In genomic region chr12:71461787-71462328, GRCh38 we compare ENCODE assay signal across 25 cellular contexts. TPM values are rescaled to one million over a fixed set of nuclear protein-coding genes. Genes with fewer than 3 reads are reported as not detected.
DNase-seq lines count a peak whose midpoint lies in the region; ATAC-seq, FAIRE-seq and TF ChIP-seq lines count a peak whose summit lies in the region.
"Had no signal": no experiment of that assay in that cellular context is flagged by ENCODE, and none has a peak within 500 bp of the region (broad histone marks: within the 10 kb centered on the region; RNA-seq: fewer than 3 reads in every experiment).

No MANE protein-coding gene starts in this region.

- H3K9me1 ChIP-seq in K562 (ENCODE audit: control insufficient read depth, insufficient read depth, low read length) = no peaks in the 10 kb centered on the region

- H4K20me1 ChIP-seq in HepG2 (ENCODE audit: insufficient read depth, low read length) (no peaks in the 10 kb centered on the region; the same call in 1 of the 2 replicates), K562 (replicated peaks; ENCODE audit: control insufficient read depth, insufficient read depth, low read length) (no peaks in the 10 kb centered on the region)
- H4K20me1 ChIP-seq: BLaER1 had no signal

- H3K4me3 Mint-ChIP-seq in activated CD4-positive, alpha-beta memory T cell treated with anti-CD3 and anti-CD28 coated beads for 36 hours = no peak overlapping the region
- H3K4me3 Mint-ChIP-seq: CD14-positive monocyte; CD4-positive, alpha-beta memory T cell; CD4-positive, CD25-positive, alpha-beta regulatory T cell; CD8-positive, alpha-beta memory T cell had no signal

- BruUV-seq in HepG2 (replicated peaks; lab: Mats Ljungman, UMichigan) (no TSS peak), K562 (replicated peaks; lab: Mats Ljungman, UMichigan) (no TSS peak)

- no peaks in the 10 kb centered on the region for H3K9me3 Mint-ChIP-seq in activated CD4-positive, alpha-beta memory T cell treated with anti-CD3 and anti-CD28 coated beads for 36 hours
- H3K9me3 Mint-ChIP-seq: CD4-positive, alpha-beta memory T cell; CD8-positive, alpha-beta memory T cell had no signal

- POLR2A ChIA-PET in HepG2 (lab: Yijun Ruan, JAX) = no interaction called here
- POLR2A ChIA-PET in K562 (lab: Yijun Ruan, JAX) = interaction anchor here (1.0 kb wide), 1 partner anchor 37 kb away, joined by 3 read pairs; no protein-coding TSS in a partner anchor
- POLR2A ChIA-PET in activated CD4-positive, alpha-beta memory T cell treated with anti-CD3 and anti-CD28 coated beads for 36 hours (lab: Charles Lee) = no interaction called here

- H3K4ac ChIP-seq in mesendoderm (ENCODE audit: low read depth, low read length) = peak overlapping the region; percentile 31

- H3K4me3 ChIP-seq in HepG2 (replicated peaks in 1 of 3; ENCODE audit: insufficient read depth in 1 of 3, low read depth in 2 of 3, low read length in 3 of 3) (no peak overlapping the region), right lobe of liver (no peak overlapping the region), HUES6 (ENCODE audit: low read depth, low read length) (no peak overlapping the region), K562 (no peak overlapping the region), mesendoderm (ENCODE audit: low read length) (no peak overlapping the region)
- H3K4me3 ChIP-seq: BLaER1 had no signal

- TF ChIP-seq CTCF in HepG2 (CRISPR knock-in tag; IDR thresholded peaks at IDR 0.05) = no peak
- no peak for TF ChIP-seq CTCF in right lobe of liver (IDR thresholded peaks at IDR 0.05)
- no peak for TF ChIP-seq CTCF in K562 (IDR thresholded peaks at IDR 0.05 in 2 of 3, conservative IDR thresholded peaks at IDR 0.05 in 1 of 3; ENCODE audit: insufficient read depth in 2 of 3, low read depth in 1 of 3, low read length in 3 of 3)

- DNase-seq in HepG2 (ENCODE audit: low spot score) (no peak), right lobe of liver (no peak), K562 (ENCODE audit: extremely low read depth in 1 of 4, low spot score in 3 of 4) (no peak), mesendoderm (peak; percentile 97), SHP77 (lab: John Stamatoyannopoulos, UW) (no peak)
- no peak for DNase-seq in stimulated activated CD4-positive, alpha-beta T cell treated with anti-CD3 and anti-CD28 coated beads, Interleukin-4, amount 100 ng/mL, for 4 hours
- no peak for DNase-seq in activated CD4-positive, alpha-beta memory T cell treated with anti-CD3 and anti-CD28 coated beads for 36 hours
- DNase-seq: 8988T; ACHN; BE2C; C1 segment of cervical spinal cord; CD4-positive, alpha-beta memory T cell; CD4-positive, CD25-positive, alpha-beta regulatory T cell; CD8-positive, alpha-beta memory T cell; COR-L47; DMS 273 treated with DMSO at 0.1 percent for 48 hours; DMS79 treated with DMSO at 0.1 percent for 48 hours; GF-D8 had no signal

- CTCF ChIA-PET in HepG2 (lab: Yijun Ruan, JAX; ENCODE audit: low intra/inter-chr PET ratio, low total read pairs) (no interaction called here), K562 (lab: Yijun Ruan, JAX; ENCODE audit: low intra/inter-chr PET ratio) (no interaction called here)
- CTCF ChIA-PET in activated CD4-positive, alpha-beta memory T cell treated with anti-CD3 and anti-CD28 coated beads for 36 hours (lab: Charles Lee) = no interaction called here

- in situ Hi-C loops in HepG2 (cut with HindIII; ENCODE audit: extremely low pct_ligation_motif_present, low pct_unique_long_range_greater_than_20kb) = no loop called here
- in situ Hi-C loops in K562 (cut with MboI) = no loop called here

- H3K18ac ChIP-seq in mesendoderm (ENCODE audit: low read length) = no peak overlapping the region

- H3K27me3 ChIP-seq in HepG2 (ENCODE audit: control insufficient read depth in 1 of 2, insufficient read depth in 2 of 2, low read length in 2 of 2) (no peaks in the 10 kb centered on the region), right lobe of liver (no peaks in the 10 kb centered on the region), HUES6 (ENCODE audit: control insufficient read depth, insufficient read depth, low read length) (no peaks in the 10 kb centered on the region), K562 (ENCODE audit: control insufficient read depth in 2 of 2, insufficient read depth in 2 of 2, low read length in 2 of 2) (peaks cover 4% of the 10 kb centered on the region in 2 experiments; a peak in 2 of 5 replicates), mesendoderm (ENCODE audit: insufficient read depth, low read length, poor library complexity) (no peaks in the 10 kb centered on the region)
- H3K27me3 ChIP-seq: BE2C, BLaER1 had no signal

- no peak for ATAC-seq in HepG2
- no peak for ATAC-seq in right lobe of liver
- no peak for ATAC-seq in K562

- no peak overlapping the region for H2BK5ac ChIP-seq in mesendoderm (ENCODE audit: low read length)

- intact Hi-C loops in HepG2 (cut with micrococcal nuclease; ENCODE audit: unreplicated experiment) = no loop called here
- intact Hi-C loops in right lobe of liver (cut with DNase I) = no loop called here
- intact Hi-C loops in K562 (cut with micrococcal nuclease) = no loop called here
- intact Hi-C loops in activated CD4-positive, alpha-beta memory T cell treated with anti-CD3 and anti-CD28 coated beads for 36 hours (cut with micrococcal nuclease) = no loop called here

- H2AFZ ChIP-seq in HepG2 (ENCODE audit: low read length) = no peak overlapping the region
- no peak overlapping the region for H2AFZ ChIP-seq in K562 (ENCODE audit: low read depth, low read length)

- FAIRE-seq in HepG2 (lab: Jason Lieb, UNC) (no peak), K562 (lab: Jason Lieb, UNC) (no peak)
- FAIRE-seq: A204.1, G401.6, GM12891 had no signal

- peaks cover 31% of the 10 kb centered on the region for H3K4me1 ChIP-seq in HepG2 (ENCODE audit: insufficient read depth, low read length)
- no peaks in the 10 kb centered on the region for H3K4me1 ChIP-seq in right lobe of liver
- H3K4me1 ChIP-seq in HUES6 (ENCODE audit: control insufficient read depth, insufficient read depth, low read length) = peaks cover 11% of the 10 kb centered on the region; the same call in 1 of the 2 replicates
- peaks cover 0 to 2% of the 10 kb centered on the region in 2 experiments; a peak in 1 of 5 replicates for H3K4me1 ChIP-seq in K562 (replicated peaks in 1 of 2; ENCODE audit: control insufficient read depth in 2 of 2, insufficient read depth in 2 of 2, low read length in 2 of 2)
- peaks cover 17% of the 10 kb centered on the region for H3K4me1 ChIP-seq in mesendoderm (ENCODE audit: control insufficient read depth, low read depth, low read length)

- peak overlapping the region; percentile 1 for H3K56ac ChIP-seq in mesendoderm (ENCODE audit: low read length)

- H2AK5ac ChIP-seq in mesendoderm (ENCODE audit: low read length) = no peak overlapping the region

- H4K5ac ChIP-seq in mesendoderm (ENCODE audit: low read length) = no peak overlapping the region

- H2BK15ac ChIP-seq in mesendoderm (replicated peaks; ENCODE audit: low read depth) = no peak overlapping the region

- peaks cover 11 to 43% of the 10 kb centered on the region in 2 experiments for H3K36me3 ChIP-seq in HepG2 (replicated peaks in 1 of 2; ENCODE audit: control insufficient read depth in 1 of 2, insufficient read depth in 2 of 2, low read length in 2 of 2)
- no peaks in the 10 kb centered on the region for H3K36me3 ChIP-seq in right lobe of liver
- no peaks in the 10 kb centered on the region for H3K36me3 ChIP-seq in HUES6 (ENCODE audit: control insufficient read depth, insufficient read depth, low read length)
- no peaks in the 10 kb centered on the region for H3K36me3 ChIP-seq in K562 (ENCODE audit: control insufficient read depth, insufficient read depth, low read length)
- no peaks in the 10 kb centered on the region for H3K36me3 ChIP-seq in mesendoderm (ENCODE audit: control insufficient read depth, insufficient read depth, low read length)
- H3K36me3 ChIP-seq: BLaER1 had no signal

- no peak overlapping the region for H3K4me2 ChIP-seq in HepG2 (ENCODE audit: low read depth, low read length)
- H3K4me2 ChIP-seq in K562 (ENCODE audit: insufficient read depth, low read length) = no peak overlapping the region
- H3K4me2 ChIP-seq in mesendoderm (ENCODE audit: low read length) = no peak overlapping the region
- H3K4me2 ChIP-seq: BLaER1 had no signal

- H3K9me3 ChIP-seq in HepG2 (ENCODE audit: low read length) = no peaks in the 10 kb centered on the region
- no peaks in the 10 kb centered on the region for H3K9me3 ChIP-seq in right lobe of liver
- H3K9me3 ChIP-seq in HUES6 (ENCODE audit: control insufficient read depth, insufficient read depth, low read depth, low read length) = no peaks in the 10 kb centered on the region
- no peaks in the 10 kb centered on the region for H3K9me3 ChIP-seq in K562 (replicated peaks; ENCODE audit: control insufficient read depth, insufficient read depth, low read depth, low read length)
- H3K9me3 ChIP-seq: BE2C, BLaER1 had no signal

- H3K27ac Mint-ChIP-seq in activated CD4-positive, alpha-beta memory T cell treated with anti-CD3 and anti-CD28 coated beads for 36 hours = no peak overlapping the region
- H3K27ac Mint-ChIP-seq: CD14-positive monocyte; CD4-positive, alpha-beta memory T cell; CD4-positive, CD25-positive, alpha-beta regulatory T cell; CD8-positive, alpha-beta memory T cell had no signal

- H3K9ac ChIP-seq in HepG2 (ENCODE audit: insufficient read depth, low read depth, low read length) (no peak overlapping the region), HUES6 (ENCODE audit: low read length) (no peak overlapping the region), K562 (ENCODE audit: insufficient read depth in 1 of 2, low read depth in 2 of 2, low read length in 2 of 2) (no peak overlapping the region), mesendoderm (ENCODE audit: low read length) (no peak overlapping the region)
- H3K9ac ChIP-seq: BLaER1 had no signal

- no peaks in the 10 kb centered on the region for H3K36me3 Mint-ChIP-seq in activated CD4-positive, alpha-beta memory T cell treated with anti-CD3 and anti-CD28 coated beads for 36 hours
- H3K36me3 Mint-ChIP-seq: CD14-positive monocyte; CD4-positive, alpha-beta memory T cell; CD4-positive, CD25-positive, alpha-beta regulatory T cell; CD8-positive, alpha-beta memory T cell had no signal

- no peak overlapping the region for H3K27ac ChIP-seq in HepG2 (ENCODE audit: extremely low read length, insufficient read depth, low read length)
- no peak overlapping the region for H3K27ac ChIP-seq in right lobe of liver
- peak overlapping the region; percentile 1; the same call in 1 of the 2 replicates for H3K27ac ChIP-seq in HUES6 (ENCODE audit: low read depth, low read length)
- no peak overlapping the region for H3K27ac ChIP-seq in K562 (ENCODE audit: extremely low read depth, low read depth, low read length)
- H3K27ac ChIP-seq in mesendoderm (ENCODE audit: low read depth, low read length) = peak overlapping the region; percentile 65
- H3K27ac ChIP-seq: BLaER1 had no signal

- no peak for TF ChIP-seq RAD21 in HepG2 (CRISPR knock-in tag; IDR thresholded peaks at IDR 0.05)
- no peak for TF ChIP-seq RAD21 in K562 (CRISPR knock-in tag; conservative IDR thresholded peaks at IDR 0.05 in 1 of 2, IDR thresholded peaks at IDR 0.05 in 1 of 2)

- no peaks in the 10 kb centered on the region for H3K4me1 Mint-ChIP-seq in activated CD4-positive, alpha-beta memory T cell treated with anti-CD3 and anti-CD28 coated beads for 36 hours (ENCODE audit: low read depth)
- H3K4me1 Mint-ChIP-seq: CD14-positive monocyte; CD4-positive, alpha-beta memory T cell; CD4-positive, CD25-positive, alpha-beta regulatory T cell; CD8-positive, alpha-beta memory T cell had no signal

- H3K79me2 ChIP-seq in HepG2 (ENCODE audit: insufficient read depth, low read length) = peaks cover 70% of the 10 kb centered on the region
- H3K79me2 ChIP-seq in K562 (ENCODE audit: control insufficient read depth, insufficient read depth, low read length) = no peaks in the 10 kb centered on the region
- no peaks in the 10 kb centered on the region for H3K79me2 ChIP-seq in mesendoderm (ENCODE audit: control insufficient read depth, insufficient read depth, low read length)

- TF ChIP-seq EP300 in HepG2 (IDR thresholded peaks at IDR 0.05; ENCODE audit: low read depth in 2 of 2, low read length in 2 of 2) (no peak), HepG2 (CRISPR knock-in tag; IDR thresholded peaks at IDR 0.05; ENCODE audit: borderline replicate concordance) (no peak), K562 (IDR thresholded peaks at IDR 0.05; ENCODE audit: low read length) (no peak)

- no peak overlapping the region for H2BK120ac ChIP-seq in mesendoderm (ENCODE audit: low read depth, low read length)

- 95% methylated on average over 2 of the region's 2 CpGs for WGBS in HepG2 (ENCODE audit: low lambda C conversion rate)
- 88% methylated on average over 1 of the region's 2 CpGs for WGBS in right lobe of liver (ENCODE audit: insufficient coverage, low coverage, low lambda C conversion rate, missing lambda C conversion rate)
- 0% methylated on average over 2 of the region's 2 CpGs for WGBS in K562 (ENCODE audit: insufficient coverage, low coverage, missing lambda C conversion rate)
- no CpG with 5 or more reads among the region's 2 CpGs for WGBS in mesendoderm (ENCODE audit: extremely low coverage, insufficient coverage, low lambda C conversion rate)

- TF ChIP-seq POLR2A in HepG2 (IDR thresholded peaks at IDR 0.05; ENCODE audit: insufficient read depth in 1 of 2, low read depth in 2 of 2, low read length in 2 of 2) (no peak), right lobe of liver (IDR thresholded peaks at IDR 0.05) (no peak), K562 (conservative IDR thresholded peaks at IDR 0.05) (no peak)

- no peak overlapping the region for H3K23ac ChIP-seq in mesendoderm (ENCODE audit: low read length)

- H3K79me1 ChIP-seq in mesendoderm (ENCODE audit: low read length) = no peaks in the 10 kb centered on the region

- no peak overlapping the region for H4K8ac ChIP-seq in mesendoderm (ENCODE audit: low read depth, low read length)

- H3K27me3 Mint-ChIP-seq in activated CD4-positive, alpha-beta memory T cell treated with anti-CD3 and anti-CD28 coated beads for 36 hours = peaks cover 4% of the 10 kb centered on the region

RNA-seq across cellular contexts. Expression of gene LGR5, which starts 22.3 kb away (rescaled TPM):
- total RNA-seq in HepG2 (2016; rRNA removed; fragmentation: Illumina TruSeq; extraction: Trizol) = 20.6 and 37.0 TPM in 2 replicates
- total RNA-seq in HepG2 (2016; cell fraction: cytosol; rRNA removed; fragmentation: Illumina TruSeq; extraction: Trizol; ENCODE audit: low read depth) = 2.2 and 2.3 TPM in 2 replicates
- 17.4 and 40.7 TPM in 2 replicates for total RNA-seq in HepG2 (2016; cell fraction: insoluble cytoplasmic fraction; rRNA removed; fragmentation: Illumina TruSeq; extraction: Trizol)
- total RNA-seq in HepG2 (2016; cell fraction: membrane; rRNA removed; fragmentation: Illumina TruSeq; extraction: Trizol) = 8.7 and 9.5 TPM in 2 replicates
- 67.0 and 93.5 TPM in 2 replicates for total RNA-seq in HepG2 (2016; cell fraction: nucleus; rRNA removed; fragmentation: Illumina TruSeq; extraction: Trizol)
- polyA plus RNA-seq in HepG2 (2011; rRNA removed) = 69.5 and 121 TPM in 2 replicates
- polyA plus RNA-seq in HepG2 (2011; cell fraction: cytosol; rRNA removed) = 39.4 and 44.0 TPM in 2 replicates
- 186 and 299 TPM in 2 replicates for polyA plus RNA-seq in HepG2 (2011; cell fraction: nucleus; rRNA removed)
- polyA plus RNA-seq in HepG2 (2012) = 37.0 and 44.1 TPM in 2 replicates
- polyA plus RNA-seq in HepG2 (2016; cell fraction: cytosol; fragmentation: Illumina TruSeq; extraction: Trizol; ENCODE audit: low read depth) = 1.5 and 1.6 TPM in 2 replicates
- polyA plus RNA-seq in HepG2 (2016; cell fraction: insoluble cytoplasmic fraction; fragmentation: Illumina TruSeq; extraction: Trizol; ENCODE audit: low read depth) = 20.0 and 21.6 TPM in 2 replicates
- 4.0 TPM in 2 replicates for polyA plus RNA-seq in HepG2 (2016; cell fraction: membrane; fragmentation: Illumina TruSeq; extraction: Trizol; ENCODE audit: low read depth)
- 183 and 193 TPM in 2 replicates for polyA plus RNA-seq in HepG2 (2016; cell fraction: nucleus; fragmentation: Illumina TruSeq; extraction: Trizol; ENCODE audit: insufficient read depth, low read depth)
- 0.07 and 94.1 TPM in 2 replicates for polyA minus RNA-seq in HepG2 (2011; rRNA and poly(A)+ RNA removed; ENCODE audit: low replicate concordance)
- 30.0 and 45.1 TPM in 2 replicates for polyA minus RNA-seq in HepG2 (2011; cell fraction: cytosol; rRNA and poly(A)+ RNA removed)
- 81.4 and 117 TPM in 2 replicates for polyA minus RNA-seq in HepG2 (2011; cell fraction: nucleus; rRNA and poly(A)+ RNA removed)
- total RNA-seq in right lobe of liver = under 1 TPM; 0.11 to 0.31 (median 0.17) TPM
- total RNA-seq in K562 (2011; cell fraction: chromatin; rRNA removed; ENCODE audit: low replicate concordance) = not detected in 2 replicates
- total RNA-seq in K562 (2011; cell fraction: nucleolus; rRNA removed) = not detected in 2 replicates
- total RNA-seq in K562 (2011; cell fraction: nucleoplasm; rRNA removed) = not detected in 2 replicates
- total RNA-seq in K562 (2014; rRNA removed) = not detected in 2 replicates
- total RNA-seq in K562 (2014; rRNA removed; fragmentation: Illumina TruSeq; extraction: Trizol) = not detected in 2 replicates
- total RNA-seq in K562 (2015; rRNA removed; fragmentation: Illumina TruSeq; extraction: Trizol) = not detected in 2 replicates
- total RNA-seq in K562 (2021) = not detected in 2 replicates
- polyA plus RNA-seq in K562 (2011; rRNA removed) = not detected in 2 replicates
- not detected in 2 replicates for polyA plus RNA-seq in K562 (2011; cell fraction: cytosol; rRNA removed)
- polyA plus RNA-seq in K562 (2011; cell fraction: nucleus; rRNA removed) = not detected in 2 replicates
- polyA plus RNA-seq in K562 (2012) = not detected in 2 replicates
- polyA plus RNA-seq in K562 (2014; fragmentation: Illumina TruSeq; extraction: Trizol) = not detected in 2 replicates
- not detected for polyA plus RNA-seq in K562 (2014; fragmentation: Nextera tagmentation; extraction: Ambion mirVana)
- not detected in 2 replicates for polyA plus RNA-seq in K562 (2014; rRNA removed)
- not detected in 2 replicates for polyA minus RNA-seq in K562 (2011; rRNA and poly(A)+ RNA removed)
- not detected in 2 replicates for polyA minus RNA-seq in K562 (2011; cell fraction: cytosol; rRNA and poly(A)+ RNA removed)
- polyA minus RNA-seq in K562 (2011; cell fraction: nucleus; rRNA and poly(A)+ RNA removed) = not detected in 2 replicates
- polyA plus RNA-seq in mesendoderm (2013, experiment 1 of 2) = 0.53 TPM
- 0.64 TPM for polyA plus RNA-seq in mesendoderm (2013, experiment 2 of 2)
- not detected for total RNA-seq in activated CD4-positive, alpha-beta memory T cell treated with anti-CD3 and anti-CD28 coated beads for 36 hours
- total RNA-seq: CD4-positive, alpha-beta memory T cell; CD4-positive, CD25-positive, alpha-beta regulatory T cell; CD8-positive, alpha-beta memory T cell had no signal
- polyA plus RNA-seq: AG04450; CD14-positive monocyte; CD4-positive, alpha-beta memory T cell; CD4-positive, CD25-positive, alpha-beta regulatory T cell; CD8-positive, alpha-beta memory T cell had no signal

Comparison
In these comparisons a context has a peak if more than half of its experiments do, and no peak if none do; other contexts are left out.
1. H3K27ac ChIP-seq: peak in HUES6 (single experiment) and mesendoderm (single experiment); none in HepG2 (single experiment), right lobe of liver (0 of 3) and K562 (single experiment).
2. Of the 241 proteins assayed by ChIP-seq in both HepG2 and K562: peak only in HepG2: RBM22; only in K562: NFIC; in both: none; in neither: 239.